ENCODE assay signal across 8 cellular contexts in the genomic region with DNA sequence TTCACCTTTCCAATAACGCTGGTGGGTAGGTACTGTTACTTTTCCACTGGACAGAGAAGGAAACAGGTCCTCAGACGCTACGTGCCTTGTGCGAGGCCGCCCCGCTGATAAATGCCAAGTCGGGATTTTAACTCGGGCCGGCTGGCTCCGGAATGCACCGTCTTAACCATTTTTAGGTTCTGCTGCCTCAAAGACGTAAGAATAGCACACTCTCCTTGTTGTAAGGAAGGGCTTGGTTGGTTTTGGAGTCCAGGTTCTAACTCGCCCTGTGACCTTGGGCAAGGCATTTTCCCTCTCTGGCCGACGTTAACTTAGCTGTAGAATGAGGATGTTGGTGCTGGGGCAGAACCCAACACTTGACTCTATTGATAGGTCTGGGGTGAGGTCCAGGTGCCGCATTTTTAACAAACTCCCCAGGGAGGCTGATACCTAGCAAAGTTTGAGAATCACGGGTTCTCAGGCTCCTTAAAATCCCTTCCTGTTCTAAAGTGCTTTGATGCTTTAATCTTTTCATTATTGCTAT. TPM values are rescaled to one million over a fixed set of nuclear protein-coding genes. Genes with fewer than 3 reads are reported as not detected.
A peak's percentile ranks its signal among the peaks of the same experiment; 100 is the strongest.
DNase-seq lines count a peak whose midpoint lies in the region; ATAC-seq and TF ChIP-seq lines count a peak whose summit lies in the region.

No MANE protein-coding gene starts in this region.

- no peaks in the 10 kb centered on the region for H3K9me3 Mint-ChIP-seq in T-cell
- H3K9me3 Mint-ChIP-seq in neural progenitor cell: no peaks in the 10 kb centered on the region

- TF ChIP-seq CTCF in heart right ventricle (IDR thresholded peaks at IDR 0.05): no peak
- no peak for TF ChIP-seq CTCF in neural progenitor cell (IDR thresholded peaks at IDR 0.05)

- peaks cover 12% of the 10 kb centered on the region for H3K79me2 ChIP-seq in neural progenitor cell (ENCODE audit: low read depth)

- intact Hi-C loops in heart right ventricle (cut with DNase I) (loop anchor here in 1 of 10 donors (10.0 kb wide), 1 partner anchor 55 kb away; no protein-coding TSS in a partner anchor), Right ventricle myocardium superior (cut with DNase I) (loop anchor here (5.0 kb wide), 1 partner anchor 48 kb away; no protein-coding TSS in a partner anchor)

- no peaks in the 10 kb centered on the region for H3K27me3 Mint-ChIP-seq in T-cell
- H3K27me3 Mint-ChIP-seq in neural progenitor cell (ENCODE audit: insufficient read depth, low read depth): peaks cover 11% of the 10 kb centered on the region

- H3K4me2 ChIP-seq in neural progenitor cell: peak overlapping the region; percentile 89

- ATAC-seq in heart right ventricle (no peak), Right ventricle myocardium superior (ENCODE audit: poor library complexity) (no peak), T-cell (replicated peaks in 1 of 4) (no peak), GM21723 (IDR thresholded peaks at IDR 0.05; ENCODE audit: unreplicated experiment) (no peak)

- WGBS in heart right ventricle, 2 donors: 2 to 3% methylated on average over 17 of the region's 17 CpGs

- H3K36me3 Mint-ChIP-seq in T-cell (no peaks in the 10 kb centered on the region), neural progenitor cell (no peaks in the 10 kb centered on the region)

- H3K27ac Mint-ChIP-seq in T-cell (peak overlapping the region; percentile 92 to 98), neural progenitor cell (peak overlapping the region; percentile 94)

- H3K27ac ChIP-seq in heart right ventricle: peak overlapping the region in 9 of 10 donors; percentile 73 to 97 (median 87)
- H3K27ac ChIP-seq in neural progenitor cell: no peak overlapping the region

- TF ChIP-seq POLR2A in erythroblast (IDR thresholded peaks at IDR 0.05; ENCODE audit: low read length): no peak

- H3F3A ChIP-seq in neural progenitor cell (ENCODE audit: low read depth): peaks cover 14% of the 10 kb centered on the region

- no peaks in the 10 kb centered on the region for H3K27me3 ChIP-seq in heart right ventricle
- peaks cover 17% of the 10 kb centered on the region for H3K27me3 ChIP-seq in neural progenitor cell

- POLR2A ChIA-PET in T-cell (lab: Charles Lee): interaction anchor here in 1 of 2 donors (0.7 kb wide), 1 partner anchor 61 kb away, joined by 5 read pairs; no protein-coding TSS in a partner anchor

- H3K4me3 ChIP-seq in heart right ventricle (peak overlapping the region; percentile 76 to 98 (median 92)), neural progenitor cell (peak overlapping the region; percentile 66)

- H3K4me1 Mint-ChIP-seq in T-cell: peaks cover 68 to 76% (median 70%) of the 10 kb centered on the region in 3 donors
- H3K4me1 Mint-ChIP-seq in neural progenitor cell: peaks cover 24% of the 10 kb centered on the region

- H3K4me1 ChIP-seq in heart right ventricle: peaks cover 0 to 59% (median 30%) of the 10 kb centered on the region in 9 donors
- peaks cover 9% of the 10 kb centered on the region for H3K4me1 ChIP-seq in neural progenitor cell

- CTCF ChIA-PET in T-cell (lab: Charles Lee): no interaction called here

- no peak overlapping the region for H3K9ac ChIP-seq in neural progenitor cell

- no peak for DNase-seq in heart right ventricle
- DNase-seq in Right ventricle myocardium superior: no peak
- DNase-seq in T-cell: peak in 3 of 34 experiments; percentile 5 to 12 (median 10)
- DNase-seq in erythroblast (lab: John Stamatoyannopoulos, UW): peak; percentile 33 to 48
- DNase-seq in neural progenitor cell (ENCODE audit: low spot score): peak; percentile 54
- no peak for DNase-seq in T-helper 9 cell
- DNase-seq in NCI-H1092 treated with DMSO at 0.1 percent for 48 hours (lab: John Stamatoyannopoulos, UW): no peak

- peaks cover 0 to 15% (median 0%) of the 10 kb centered on the region in 9 donors for H3K36me3 ChIP-seq in heart right ventricle
- H3K36me3 ChIP-seq in neural progenitor cell: no peaks in the 10 kb centered on the region

- H3K9me3 ChIP-seq in heart right ventricle (no peaks in the 10 kb centered on the region), neural progenitor cell (ENCODE audit: low read depth) (no peaks in the 10 kb centered on the region)

- H3K4me3 Mint-ChIP-seq in T-cell: peak overlapping the region; percentile 98 to 99 (median 98)
- H3K4me3 Mint-ChIP-seq in neural progenitor cell: peak overlapping the region; percentile 99

- peaks cover 5% of the 10 kb centered on the region for H4K20me1 ChIP-seq in neural progenitor cell (ENCODE audit: low read depth)

- H2AFZ ChIP-seq in neural progenitor cell (replicated peaks): peak overlapping the region; percentile 35

RNA-seq across cellular contexts. Expression of a gene that starts 0.8 kb away (rescaled TPM):
- total RNA-seq in heart right ventricle (10 to 100 TPM; 15.3 to 29.0 (median 18.6) TPM), Right ventricle myocardium superior (24.7 TPM), T-cell (10 to 100 TPM; 63.8 to 87.0 (median 76.8) TPM), neural progenitor cell (ENCODE audit: low replicate concordance) (35.4 and 47.5 TPM in 2 replicates)
- polyA plus RNA-seq in heart right ventricle: 10 to 100 TPM; 14.0 to 25.7 TPM

RNA-seq across cellular contexts. Expression of a gene that starts 3.9 kb away (rescaled TPM):
- total RNA-seq in heart right ventricle: 10 to 100 TPM; 31.7 to 44.9 (median 40.1) TPM
- polyA plus RNA-seq in heart right ventricle: 10 to 100 TPM; 17.8 to 21.5 TPM
- 41.5 TPM for total RNA-seq in Right ventricle myocardium superior
- 100 to 1,000 TPM in 4 of 5 donors, 10 to 100 TPM in 1; 96.7 to 132 (median 108) TPM for total RNA-seq in T-cell
- total RNA-seq in neural progenitor cell (ENCODE audit: low replicate concordance): 23.9 and 28.5 TPM in 2 replicates

RNA-seq across cellular contexts. Expression of a gene that starts 48.3 kb away (rescaled TPM):
- total RNA-seq in heart right ventricle (1 to 10 TPM; 3.7 to 8.3 (median 5.3) TPM), Right ventricle myocardium superior (6.7 TPM), T-cell (10 to 100 TPM; 13.6 to 31.0 (median 28.5) TPM), neural progenitor cell (ENCODE audit: low replicate concordance) (39.8 and 48.8 TPM in 2 replicates)
- 1 to 10 TPM; 5.9 to 7.8 TPM for polyA plus RNA-seq in heart right ventricle

Comparison
In these comparisons a context has a peak if more than half of its experiments do, and no peak if none do; other contexts are left out.
1. DNase-seq: peak in erythroblast (2 of 2) and neural progenitor cell (single experiment); none in heart right ventricle (0 of 2), Right ventricle myocardium superior (single experiment), T-helper 9 cell (single experiment) and NCI-H1092 treated with DMSO at 0.1 percent for 48 hours (single experiment).